In the genomic region with DNA sequence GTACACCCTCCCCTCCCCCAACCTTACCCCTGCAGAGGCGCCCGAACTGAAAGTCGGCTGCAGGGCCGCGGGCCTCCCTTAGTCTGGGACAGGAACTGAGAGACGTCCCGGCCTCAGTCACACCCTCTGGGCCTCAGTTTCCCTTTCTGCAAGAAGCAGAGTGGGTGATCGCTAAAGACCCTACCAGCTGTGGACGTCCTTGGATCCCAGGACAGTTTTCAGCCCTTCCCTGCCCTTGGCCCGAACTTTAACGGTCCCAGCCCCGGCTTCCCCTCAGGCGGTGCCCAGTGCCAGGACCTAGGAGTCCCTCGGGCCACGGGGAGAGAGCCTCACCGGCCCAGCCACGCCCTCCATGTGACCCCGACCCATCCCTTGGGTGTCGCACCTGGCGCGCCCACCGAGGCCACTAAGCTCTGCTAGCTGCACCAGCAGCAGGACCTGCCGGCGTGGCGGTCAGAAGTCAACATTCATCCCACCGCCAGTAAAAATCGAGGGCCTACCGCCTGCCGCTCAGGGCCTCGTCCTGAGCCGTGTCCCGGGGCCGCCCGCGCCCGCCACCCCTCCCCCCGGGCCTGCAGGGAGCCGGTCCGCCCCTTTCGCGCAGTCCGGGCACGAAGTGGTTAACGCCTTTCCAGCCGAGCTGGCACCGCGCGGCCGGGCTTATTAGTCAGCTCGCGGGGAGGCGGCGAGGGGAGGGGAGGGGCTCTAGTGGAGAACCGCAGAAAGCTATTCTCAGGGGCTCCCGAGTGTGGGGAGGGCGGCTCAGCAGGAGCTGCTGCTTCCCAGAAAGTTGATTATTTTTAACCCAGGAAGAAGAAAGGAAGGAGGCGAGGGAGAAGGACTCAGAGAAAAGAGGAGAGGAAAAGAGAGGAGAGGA, we compare ENCODE assay signal across 1 cellular context.
TF ChIP-seq lines count a peak whose summit lies in the region.

No MANE protein-coding gene starts in this region.

TF ChIP-seq in HEK293, 187 proteins besides CTCF, POLR2A, EP300 and RAD21 (continued from another document):
- TF ChIP-seq, protein P1, sequence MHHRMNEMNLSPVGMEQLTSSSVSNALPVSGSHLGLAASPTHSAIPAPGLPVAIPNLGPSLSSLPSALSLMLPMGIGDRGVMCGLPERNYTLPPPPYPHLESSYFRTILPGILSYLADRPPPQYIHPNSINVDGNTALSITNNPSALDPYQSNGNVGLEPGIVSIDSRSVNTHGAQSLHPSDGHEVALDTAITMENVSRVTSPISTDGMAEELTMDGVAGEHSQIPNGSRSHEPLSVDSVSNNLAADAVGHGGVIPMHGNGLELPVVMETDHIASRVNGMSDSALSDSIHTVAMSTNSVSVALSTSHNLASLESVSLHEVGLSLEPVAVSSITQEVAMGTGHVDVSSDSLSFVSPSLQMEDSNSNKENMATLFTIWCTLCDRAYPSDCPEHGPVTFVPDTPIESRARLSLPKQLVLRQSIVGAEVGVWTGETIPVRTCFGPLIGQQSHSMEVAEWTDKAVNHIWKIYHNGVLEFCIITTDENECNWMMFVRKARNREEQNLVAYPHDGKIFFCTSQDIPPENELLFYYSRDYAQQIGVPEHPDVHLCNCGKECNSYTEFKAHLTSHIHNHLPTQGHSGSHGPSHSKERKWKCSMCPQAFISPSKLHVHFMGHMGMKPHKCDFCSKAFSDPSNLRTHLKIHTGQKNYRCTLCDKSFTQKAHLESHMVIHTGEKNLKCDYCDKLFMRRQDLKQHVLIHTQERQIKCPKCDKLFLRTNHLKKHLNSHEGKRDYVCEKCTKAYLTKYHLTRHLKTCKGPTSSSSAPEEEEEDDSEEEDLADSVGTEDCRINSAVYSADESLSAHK (tag by site-specific recombination; IDR thresholded peaks at IDR 0.05), result peak; percentile 12; the same call in 1 of the 2 replicates
- TF ChIP-seq, protein P2, sequence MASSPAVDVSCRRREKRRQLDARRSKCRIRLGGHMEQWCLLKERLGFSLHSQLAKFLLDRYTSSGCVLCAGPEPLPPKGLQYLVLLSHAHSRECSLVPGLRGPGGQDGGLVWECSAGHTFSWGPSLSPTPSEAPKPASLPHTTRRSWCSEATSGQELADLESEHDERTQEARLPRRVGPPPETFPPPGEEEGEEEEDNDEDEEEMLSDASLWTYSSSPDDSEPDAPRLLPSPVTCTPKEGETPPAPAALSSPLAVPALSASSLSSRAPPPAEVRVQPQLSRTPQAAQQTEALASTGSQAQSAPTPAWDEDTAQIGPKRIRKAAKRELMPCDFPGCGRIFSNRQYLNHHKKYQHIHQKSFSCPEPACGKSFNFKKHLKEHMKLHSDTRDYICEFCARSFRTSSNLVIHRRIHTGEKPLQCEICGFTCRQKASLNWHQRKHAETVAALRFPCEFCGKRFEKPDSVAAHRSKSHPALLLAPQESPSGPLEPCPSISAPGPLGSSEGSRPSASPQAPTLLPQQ (tag by site-specific recombination; IDR thresholded peaks at IDR 0.05), result peak; percentile 68; the same call in 1 of the 2 replicates
- TF ChIP-seq ZNF629 (tag by site-specific recombination; IDR thresholded peaks at IDR 0.05), result peak; percentile 49; the same call in 1 of the 2 replicates
- TF ChIP-seq BCL11A (tag by site-specific recombination; IDR thresholded peaks at IDR 0.05; ENCODE audit: low read depth), result no peak; the same call in 1 of the 2 replicates
- TF ChIP-seq ZNF174 (tag by site-specific recombination; IDR thresholded peaks at IDR 0.05), result no peak
- TF ChIP-seq, protein P3, sequence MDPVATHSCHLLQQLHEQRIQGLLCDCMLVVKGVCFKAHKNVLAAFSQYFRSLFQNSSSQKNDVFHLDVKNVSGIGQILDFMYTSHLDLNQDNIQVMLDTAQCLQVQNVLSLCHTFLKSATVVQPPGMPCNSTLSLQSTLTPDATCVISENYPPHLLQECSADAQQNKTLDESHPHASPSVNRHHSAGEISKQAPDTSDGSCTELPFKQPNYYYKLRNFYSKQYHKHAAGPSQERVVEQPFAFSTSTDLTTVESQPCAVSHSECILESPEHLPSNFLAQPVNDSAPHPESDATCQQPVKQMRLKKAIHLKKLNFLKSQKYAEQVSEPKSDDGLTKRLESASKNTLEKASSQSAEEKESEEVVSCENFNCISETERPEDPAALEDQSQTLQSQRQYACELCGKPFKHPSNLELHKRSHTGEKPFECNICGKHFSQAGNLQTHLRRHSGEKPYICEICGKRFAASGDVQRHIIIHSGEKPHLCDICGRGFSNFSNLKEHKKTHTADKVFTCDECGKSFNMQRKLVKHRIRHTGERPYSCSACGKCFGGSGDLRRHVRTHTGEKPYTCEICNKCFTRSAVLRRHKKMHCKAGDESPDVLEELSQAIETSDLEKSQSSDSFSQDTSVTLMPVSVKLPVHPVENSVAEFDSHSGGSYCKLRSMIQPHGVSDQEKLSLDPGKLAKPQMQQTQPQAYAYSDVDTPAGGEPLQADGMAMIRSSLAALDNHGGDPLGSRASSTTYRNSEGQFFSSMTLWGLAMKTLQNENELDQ (tag by site-specific recombination; IDR thresholded peaks at IDR 0.05; ENCODE audit: low read depth), result no peak
- TF ChIP-seq ZNF140 (tag by site-specific recombination; IDR thresholded peaks at IDR 0.05), result no peak
- no peak for TF ChIP-seq ZNF211 (tag by site-specific recombination; IDR thresholded peaks at IDR 0.05; ENCODE audit: low read depth)
- no peak for TF ChIP-seq ZNF48 (tag by site-specific recombination; IDR thresholded peaks at IDR 0.05)
- TF ChIP-seq, protein P4, sequence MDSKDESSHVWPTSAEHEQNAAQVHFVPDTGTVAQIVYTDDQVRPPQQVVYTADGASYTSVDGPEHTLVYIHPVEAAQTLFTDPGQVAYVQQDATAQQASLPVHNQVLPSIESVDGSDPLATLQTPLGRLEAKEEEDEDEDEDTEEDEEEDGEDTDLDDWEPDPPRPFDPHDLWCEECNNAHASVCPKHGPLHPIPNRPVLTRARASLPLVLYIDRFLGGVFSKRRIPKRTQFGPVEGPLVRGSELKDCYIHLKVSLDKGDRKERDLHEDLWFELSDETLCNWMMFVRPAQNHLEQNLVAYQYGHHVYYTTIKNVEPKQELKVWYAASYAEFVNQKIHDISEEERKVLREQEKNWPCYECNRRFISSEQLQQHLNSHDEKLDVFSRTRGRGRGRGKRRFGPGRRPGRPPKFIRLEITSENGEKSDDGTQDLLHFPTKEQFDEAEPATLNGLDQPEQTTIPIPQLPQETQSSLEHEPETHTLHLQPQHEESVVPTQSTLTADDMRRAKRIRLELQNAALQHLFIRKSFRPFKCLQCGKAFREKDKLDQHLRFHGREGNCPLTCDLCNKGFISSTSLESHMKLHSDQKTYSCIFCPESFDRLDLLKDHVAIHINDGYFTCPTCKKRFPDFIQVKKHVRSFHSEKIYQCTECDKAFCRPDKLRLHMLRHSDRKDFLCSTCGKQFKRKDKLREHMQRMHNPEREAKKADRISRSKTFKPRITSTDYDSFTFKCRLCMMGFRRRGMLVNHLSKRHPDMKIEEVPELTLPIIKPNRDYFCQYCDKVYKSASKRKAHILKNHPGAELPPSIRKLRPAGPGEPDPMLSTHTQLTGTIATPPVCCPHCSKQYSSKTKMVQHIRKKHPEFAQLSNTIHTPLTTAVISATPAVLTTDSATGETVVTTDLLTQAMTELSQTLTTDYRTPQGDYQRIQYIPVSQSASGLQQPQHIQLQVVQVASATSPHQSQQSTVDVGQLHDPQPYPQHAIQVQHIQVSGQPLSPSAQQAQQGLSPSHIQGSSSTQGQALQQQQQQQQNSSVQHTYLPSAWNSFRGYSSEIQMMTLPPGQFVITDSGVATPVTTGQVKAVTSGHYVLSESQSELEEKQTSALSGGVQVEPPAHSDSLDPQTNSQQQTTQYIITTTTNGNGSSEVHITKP (tag by site-specific recombination; IDR thresholded peaks at IDR 0.05), result peak; percentile 94
- TF ChIP-seq, protein P5, sequence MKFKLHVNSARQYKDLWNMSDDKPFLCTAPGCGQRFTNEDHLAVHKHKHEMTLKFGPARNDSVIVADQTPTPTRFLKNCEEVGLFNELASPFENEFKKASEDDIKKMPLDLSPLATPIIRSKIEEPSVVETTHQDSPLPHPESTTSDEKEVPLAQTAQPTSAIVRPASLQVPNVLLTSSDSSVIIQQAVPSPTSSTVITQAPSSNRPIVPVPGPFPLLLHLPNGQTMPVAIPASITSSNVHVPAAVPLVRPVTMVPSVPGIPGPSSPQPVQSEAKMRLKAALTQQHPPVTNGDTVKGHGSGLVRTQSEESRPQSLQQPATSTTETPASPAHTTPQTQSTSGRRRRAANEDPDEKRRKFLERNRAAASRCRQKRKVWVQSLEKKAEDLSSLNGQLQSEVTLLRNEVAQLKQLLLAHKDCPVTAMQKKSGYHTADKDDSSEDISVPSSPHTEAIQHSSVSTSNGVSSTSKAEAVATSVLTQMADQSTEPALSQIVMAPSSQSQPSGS (tag by site-specific recombination; IDR thresholded peaks at IDR 0.05; ENCODE audit: low read depth), result no peak
- peak; percentile 15; the same call in 1 of the 2 replicates for TF ChIP-seq ZNF843 (tag by site-specific recombination; IDR thresholded peaks at IDR 0.05)
- peak; percentile 90 for TF ChIP-seq KLF1 (tag by site-specific recombination; IDR thresholded peaks at IDR 0.05)
- TF ChIP-seq, protein P6, sequence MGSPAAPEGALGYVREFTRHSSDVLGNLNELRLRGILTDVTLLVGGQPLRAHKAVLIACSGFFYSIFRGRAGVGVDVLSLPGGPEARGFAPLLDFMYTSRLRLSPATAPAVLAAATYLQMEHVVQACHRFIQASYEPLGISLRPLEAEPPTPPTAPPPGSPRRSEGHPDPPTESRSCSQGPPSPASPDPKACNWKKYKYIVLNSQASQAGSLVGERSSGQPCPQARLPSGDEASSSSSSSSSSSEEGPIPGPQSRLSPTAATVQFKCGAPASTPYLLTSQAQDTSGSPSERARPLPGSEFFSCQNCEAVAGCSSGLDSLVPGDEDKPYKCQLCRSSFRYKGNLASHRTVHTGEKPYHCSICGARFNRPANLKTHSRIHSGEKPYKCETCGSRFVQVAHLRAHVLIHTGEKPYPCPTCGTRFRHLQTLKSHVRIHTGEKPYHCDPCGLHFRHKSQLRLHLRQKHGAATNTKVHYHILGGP (tag by site-specific recombination; IDR thresholded peaks at IDR 0.05), result no peak
- TF ChIP-seq ZNF621 (tag by site-specific recombination; IDR thresholded peaks at IDR 0.05), result no peak
